8 cellular contexts compared by ENCODE assay signal in genomic region chr5:169583101-169583423, GRCh38. TPM values are rescaled to one million over a fixed set of nuclear protein-coding genes. Genes with fewer than 3 reads are reported as not detected.
DNase-seq lines count a peak whose midpoint lies in the region; ATAC-seq and TF ChIP-seq lines count a peak whose summit lies in the region.

No MANE protein-coding gene starts in this region.

- POLR2A ChIA-PET in activated B cell treated with CpG ODN at 0.5 μM for 24 hours (lab: Charles Lee): interaction anchor here (0.7 to 1.8 kb wide), 7 partner anchors 54 to 1003 kb away, joined by 3 to 46 read pairs (median 8); partner anchors contain the start of genes DOCK2 and PANK3

- DNase-seq in activated B cell treated with CpG ODN at 0.5 μM for 24 hours (no peak), anterior cingulate cortex (lab: John Stamatoyannopoulos, UW) (no peak), NCI-H526 treated with DMSO at 0.1 percent for 48 hours (lab: John Stamatoyannopoulos, UW) (no peak), GM13976 (ENCODE audit: low spot score) (no peak)
- no peak for DNase-seq in stimulated activated naive CD8-positive, alpha-beta T cell treated with anti-CD3 and anti-CD28 coated beads, Interleukin-15, amount 100 ng/mL, for 72 hours

- peaks cover 7% of the 10 kb centered on the region for H3K36me3 Mint-ChIP-seq in activated B cell treated with CpG ODN at 0.5 μM for 24 hours (ENCODE audit: low read depth)

- in situ Hi-C loops in GM13976 (cut with MboI; ENCODE audit: low sequenced_read_pairs, unreplicated experiment): loop anchor here (25.0 kb wide), 1 partner anchor 596 kb away; no protein-coding TSS in a partner anchor

- H3K27me3 Mint-ChIP-seq in activated B cell treated with CpG ODN at 0.5 μM for 24 hours: peaks cover 6% of the 10 kb centered on the region
- no peaks in the 10 kb centered on the region for H3K27me3 Mint-ChIP-seq in stimulated activated naive CD8-positive, alpha-beta T cell treated with anti-CD3 and anti-CD28 coated beads, Interleukin-15, amount 100 ng/mL, for 72 hours

- peak overlapping the region; percentile 99 for H3K4me3 Mint-ChIP-seq in activated B cell treated with CpG ODN at 0.5 μM for 24 hours
- H3K4me3 Mint-ChIP-seq in stimulated activated naive CD8-positive, alpha-beta T cell treated with anti-CD3 and anti-CD28 coated beads, Interleukin-15, amount 100 ng/mL, for 72 hours: peak overlapping the region; percentile 97 to 98

- intact Hi-C loops in activated B cell treated with CpG ODN at 0.5 μM for 24 hours (cut with micrococcal nuclease): loop anchor here (1.0 to 5.0 kb wide), 6 partner anchors 54 to 1096 kb away; partner anchors contain the start of genes DOCK2, PANK3 and RARS1

- H3K4me3 ChIP-seq in GM08714 (ENCODE audit: low read length) (peak overlapping the region; percentile 95), iPS-11a (ENCODE audit: low read depth, low read length) (peak overlapping the region; percentile 71)

- peaks cover 24% of the 10 kb centered on the region for H3K4me1 Mint-ChIP-seq in activated B cell treated with CpG ODN at 0.5 μM for 24 hours
- H3K4me1 Mint-ChIP-seq in stimulated activated naive CD8-positive, alpha-beta T cell treated with anti-CD3 and anti-CD28 coated beads, Interleukin-15, amount 100 ng/mL, for 72 hours: peaks cover 48% of the 10 kb centered on the region

- CTCF ChIA-PET in activated B cell treated with CpG ODN at 0.5 μM for 24 hours (lab: Charles Lee): interaction anchor here (1.0 to 2.4 kb wide), 3 partner anchors 55 to 596 kb away, joined by 3 to 12 read pairs (median 7); no protein-coding TSS in a partner anchor

- TF ChIP-seq CTCF in activated B cell treated with CpG ODN at 0.5 μM for 24 hours (IDR thresholded peaks at IDR 0.05) (no peak), GM13976 (IDR thresholded peaks at IDR 0.05; ENCODE audit: borderline replicate concordance, control extremely low read depth, extremely low read depth, insufficient read depth, missing control alignments) (no peak)

- no peaks in the 10 kb centered on the region for H3K9me3 Mint-ChIP-seq in activated B cell treated with CpG ODN at 0.5 μM for 24 hours
- H3K9me3 Mint-ChIP-seq in stimulated activated naive CD8-positive, alpha-beta T cell treated with anti-CD3 and anti-CD28 coated beads, Interleukin-15, amount 100 ng/mL, for 72 hours: no peaks in the 10 kb centered on the region

- ATAC-seq in HG02642 (IDR thresholded peaks at IDR 0.05; ENCODE audit: poor library complexity, unreplicated experiment): peak; percentile 42
- peak; percentile 45 for ATAC-seq in activated B cell treated with CpG ODN at 0.5 μM for 24 hours (ENCODE audit: low read depth)
- no peak for ATAC-seq in stimulated activated naive CD8-positive, alpha-beta T cell treated with anti-CD3 and anti-CD28 coated beads, Interleukin-15, amount 100 ng/mL, for 72 hours

- peak overlapping the region; percentile 93 for H3K27ac Mint-ChIP-seq in activated B cell treated with CpG ODN at 0.5 μM for 24 hours
- peak overlapping the region; percentile 99 to 100 for H3K27ac Mint-ChIP-seq in stimulated activated naive CD8-positive, alpha-beta T cell treated with anti-CD3 and anti-CD28 coated beads, Interleukin-15, amount 100 ng/mL, for 72 hours

RNA-seq across cellular contexts. Expression of gene SPDL1, which starts 0.5 kb away (rescaled TPM):
- 13.3 and 20.6 TPM in 2 replicates for total RNA-seq in activated B cell treated with CpG ODN at 0.5 μM for 24 hours

RNA-seq across cellular contexts. Expression of gene DOCK2, which starts 54.0 kb away (rescaled TPM):
- 274 and 344 TPM in 2 replicates for total RNA-seq in activated B cell treated with CpG ODN at 0.5 μM for 24 hours
